8 cellular contexts compared by ENCODE assay signal in the genomic region with DNA sequence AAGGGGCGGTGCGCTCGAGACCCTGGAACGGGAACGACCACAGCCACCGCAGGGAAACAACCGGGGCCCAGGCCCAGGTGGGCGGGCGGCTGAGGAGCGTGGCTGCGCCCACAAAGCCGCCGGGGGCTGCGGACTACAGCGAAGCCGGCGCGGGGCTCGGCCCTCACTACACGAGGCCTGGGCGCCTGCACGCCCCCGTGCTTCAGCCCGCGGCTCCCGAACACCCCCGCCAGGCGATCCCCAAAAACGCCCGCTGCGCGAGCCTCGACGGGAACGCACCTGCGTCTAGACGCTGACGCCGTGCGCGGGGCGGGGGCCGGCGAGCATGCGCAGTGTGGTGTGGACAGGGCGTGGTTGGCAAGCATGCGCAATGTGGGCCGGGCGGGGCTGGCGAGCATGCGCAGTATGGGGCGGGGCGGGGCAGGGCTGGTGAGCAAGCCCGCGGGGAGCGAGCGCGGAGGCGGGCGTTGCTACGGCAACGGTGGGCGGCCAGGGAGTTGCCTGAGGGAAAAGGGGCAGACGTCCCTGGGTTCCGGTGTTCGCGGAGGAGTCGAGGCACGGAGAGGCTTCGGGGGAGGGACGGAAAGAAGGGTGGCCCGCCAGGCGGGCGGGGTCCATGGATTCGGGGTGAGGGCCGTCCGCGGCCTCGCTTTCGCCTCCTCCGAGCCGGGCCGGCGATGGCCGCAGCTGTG. TPM values are rescaled to one million over a fixed set of nuclear protein-coding genes. Genes with fewer than 3 reads are reported as not detected.
A peak's percentile ranks its signal among the peaks of the same experiment; 100 is the strongest.
DNase-seq lines count a peak whose midpoint lies in the region; ATAC-seq and TF ChIP-seq lines count a peak whose summit lies in the region.

A gene (plus strand): TSS at position 518 of the 692 bp plus-strand sequence. CDS start 3,104 bp downstream, outside the sequence.

- peaks cover 13% of the 10 kb centered on the region for H3K4me1 Mint-ChIP-seq in CD8-positive, alpha-beta T cell (ENCODE audit: low read depth)

- H3K27ac Mint-ChIP-seq in CD8-positive, alpha-beta T cell: peak within 1 kb of the TSS; percentile 83

- peaks cover 7% of the 10 kb centered on the region for H3K4me1 ChIP-seq in CD8-positive, alpha-beta T cell (ENCODE audit: insufficient read depth, low read length)
- H3K4me1 ChIP-seq in NT2/D1 (ENCODE audit: insufficient read depth, insufficient read length) (no peaks in the 10 kb centered on the region), muscle layer of colon (ENCODE audit: insufficient read depth, low read length) (no peaks in the 10 kb centered on the region)

- no peaks in the 10 kb centered on the region for H3K9me3 ChIP-seq in CD8-positive, alpha-beta T cell (ENCODE audit: low read length)
- H3K9me3 ChIP-seq in NT2/D1 (ENCODE audit: insufficient read depth, low read length): peaks cover 16% of the 10 kb centered on the region; the same call in 1 of the 2 replicates
- H3K9me3 ChIP-seq in muscle layer of colon (ENCODE audit: low read length): no peaks in the 10 kb centered on the region

- no peaks in the 10 kb centered on the region for H3K36me3 ChIP-seq in CD8-positive, alpha-beta T cell (ENCODE audit: insufficient read depth, low read length)
- H3K36me3 ChIP-seq in NT2/D1 (ENCODE audit: insufficient read depth, insufficient read length, low read length) (no peaks in the 10 kb centered on the region), muscle layer of colon (ENCODE audit: insufficient read depth, low read length) (no peaks in the 10 kb centered on the region)

- no peaks in the 10 kb centered on the region for H3K36me3 Mint-ChIP-seq in CD8-positive, alpha-beta T cell

- POLR2A ChIA-PET in CD8-positive, alpha-beta T cell (lab: Charles Lee): no interaction called here

- H3K27me3 ChIP-seq in CD8-positive, alpha-beta T cell (ENCODE audit: insufficient read depth, low read length): no peaks in the 10 kb centered on the region
- H3K27me3 ChIP-seq in HL-60 (ENCODE audit: insufficient read depth, poor library complexity, severe bottlenecking) (no peaks in the 10 kb centered on the region), NT2/D1 (ENCODE audit: insufficient read depth, insufficient read length) (no peaks in the 10 kb centered on the region), muscle layer of colon (ENCODE audit: control insufficient read depth in 1 of 2, insufficient read depth in 2 of 2, low read length in 2 of 2) (no peaks in the 10 kb centered on the region)

- peak within 1 kb of the TSS; percentile 75 for H3K27ac ChIP-seq in CD8-positive, alpha-beta T cell (ENCODE audit: low read depth, low read length)
- peak within 1 kb of the TSS; percentile 80 for H3K27ac ChIP-seq in HL-60 (replicated peaks)
- peak within 1 kb of the TSS; percentile 81 for H3K27ac ChIP-seq in epithelial cell of prostate
- no peak within 1 kb of the TSS for H3K27ac ChIP-seq in muscle layer of colon (ENCODE audit: low read depth, low read length)

- peak within 1 kb of the TSS; percentile 74 for H3K9ac ChIP-seq in NT2/D1 (ENCODE audit: insufficient read length, low read depth)
- H3K9ac ChIP-seq in muscle layer of colon (ENCODE audit: low read length): no peak within 1 kb of the TSS

- peak; percentile 86 to 99 (median 96) for DNase-seq in CD8-positive, alpha-beta T cell
- DNase-seq in HL-60 (ENCODE audit: low read depth in 1 of 2, low spot score in 1 of 2): peak; percentile 92 to 94
- peak; percentile 93 for DNase-seq in NT2/D1 (ENCODE audit: low read depth, low spot score)
- DNase-seq in activated T-cell treated with anti-CD3 and anti-CD28 coated beads for 24 hours (ENCODE audit: low read depth): peak; percentile 98
- DNase-seq in epithelial cell of prostate (ENCODE audit: low read depth, low spot score): peak; percentile 58
- peak; percentile 100 for DNase-seq in stimulated activated CD8-positive, alpha-beta memory T cell treated with anti-CD3 and anti-CD28 coated beads, Interleukin-4, amount 100 ng/mL, for 48 hours

- H3K4me3 ChIP-seq in CD8-positive, alpha-beta T cell (ENCODE audit: low read depth, low read length): peak within 1 kb of the TSS; percentile 93
- H3K4me3 ChIP-seq in HL-60 (replicated peaks; ENCODE audit: insufficient read depth, low read length) (peak within 1 kb of the TSS; percentile 89), NT2/D1 (ENCODE audit: insufficient read length, low read depth) (peak within 1 kb of the TSS; percentile 73), muscle layer of colon (ENCODE audit: low read depth in 1 of 2, low read length in 2 of 2) (peak within 1 kb of the TSS; percentile 87 to 98)

- ATAC-seq in CD8-positive, alpha-beta T cell: peak; percentile 82
- peak; percentile 85 for ATAC-seq in GM19455 (IDR thresholded peaks at IDR 0.05; ENCODE audit: unreplicated experiment)

- intact Hi-C loops in CD8-positive, alpha-beta T cell (cut with DNase I, micrococcal nuclease): loop anchor here in 1 of 2 experiments (2.0 kb wide), 1 partner anchor 28 kb away; no protein-coding TSS in a partner anchor

- H3K4me3 Mint-ChIP-seq in CD8-positive, alpha-beta T cell: peak within 1 kb of the TSS; percentile 84

- no peaks in the 10 kb centered on the region for H3K9me3 Mint-ChIP-seq in CD8-positive, alpha-beta T cell

- CTCF ChIA-PET in CD8-positive, alpha-beta T cell (lab: Charles Lee): interaction anchor here (0.6 kb wide), 1 partner anchor 130 kb away, joined by 3 read pairs; no protein-coding TSS in a partner anchor

- no peak for TF ChIP-seq CTCF in CD8-positive, alpha-beta T cell (IDR thresholded peaks at IDR 0.05)
- TF ChIP-seq CTCF in HL-60 (IDR thresholded peaks at IDR 0.05; ENCODE audit: insufficient read depth, low read length): no peak

- H3K27me3 Mint-ChIP-seq in CD8-positive, alpha-beta T cell (ENCODE audit: low read depth): peaks cover 37% of the 10 kb centered on the region

RNA-seq across cellular contexts. Expression of the gene that starts here (rescaled TPM):
- total RNA-seq in CD8-positive, alpha-beta T cell: under 1 TPM; 0.33 to 0.46 TPM

Comparison
In these comparisons a context has a peak if more than half of its experiments do, and no peak if none do; other contexts are left out.
1. Peak in DNase-seq, ATAC-seq, H3K4me3 ChIP-seq and H3K27ac ChIP-seq in CD8-positive, alpha-beta T cell; RNA of the gene not detected or under 1 TPM.